1 cellular context compared by ENCODE assay signal in the genomic region with DNA sequence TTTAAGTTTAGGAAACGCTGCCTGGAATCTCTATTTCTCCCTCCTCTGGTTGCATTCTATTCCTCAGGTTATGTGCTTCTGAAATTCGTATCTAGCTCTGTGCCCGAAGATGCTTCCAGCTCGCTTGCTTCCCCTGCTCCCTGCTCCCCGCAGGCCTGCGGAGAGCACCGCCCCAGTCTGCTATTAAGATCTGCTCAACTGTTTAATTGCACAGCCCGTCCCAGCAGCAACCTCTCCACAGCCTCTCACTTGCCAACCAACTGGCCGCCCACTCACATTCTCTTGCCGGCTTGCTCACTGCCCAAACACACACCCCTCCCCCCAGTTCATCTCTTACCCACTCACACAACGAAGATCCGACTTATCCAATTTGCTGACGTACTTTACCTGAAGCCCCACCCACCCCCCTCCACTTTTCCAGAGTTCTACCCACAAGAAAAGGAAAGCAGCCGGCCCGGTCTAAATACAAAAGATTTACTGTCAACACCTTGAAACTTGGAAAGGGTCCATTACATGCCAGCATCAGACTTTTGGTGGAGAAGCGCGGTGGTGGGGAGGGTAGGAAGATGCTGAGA.
TF ChIP-seq lines count a peak whose summit lies in the region.

No MANE protein-coding gene starts in this region.

TF ChIP-seq in HEK293, 187 proteins besides CTCF, POLR2A, EP300 and RAD21 (continued from another document):
- TF ChIP-seq, protein P1, sequence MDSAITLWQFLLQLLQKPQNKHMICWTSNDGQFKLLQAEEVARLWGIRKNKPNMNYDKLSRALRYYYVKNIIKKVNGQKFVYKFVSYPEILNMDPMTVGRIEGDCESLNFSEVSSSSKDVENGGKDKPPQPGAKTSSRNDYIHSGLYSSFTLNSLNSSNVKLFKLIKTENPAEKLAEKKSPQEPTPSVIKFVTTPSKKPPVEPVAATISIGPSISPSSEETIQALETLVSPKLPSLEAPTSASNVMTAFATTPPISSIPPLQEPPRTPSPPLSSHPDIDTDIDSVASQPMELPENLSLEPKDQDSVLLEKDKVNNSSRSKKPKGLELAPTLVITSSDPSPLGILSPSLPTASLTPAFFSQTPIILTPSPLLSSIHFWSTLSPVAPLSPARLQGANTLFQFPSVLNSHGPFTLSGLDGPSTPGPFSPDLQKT (IDR thresholded peaks at IDR 0.05; ENCODE audit: borderline replicate concordance, low read depth, low read length): no peak
- TF ChIP-seq HOXA7 (CRISPR knock-in tag; IDR thresholded peaks at IDR 0.05; ENCODE audit: borderline replicate concordance) (no peak), ZNF510 (tag by site-specific recombination; IDR thresholded peaks at IDR 0.05; ENCODE audit: insufficient replicate concordance) (no peak), ZNF121 (tag by site-specific recombination; IDR thresholded peaks at IDR 0.05) (no peak)
- TF ChIP-seq, protein P2, sequence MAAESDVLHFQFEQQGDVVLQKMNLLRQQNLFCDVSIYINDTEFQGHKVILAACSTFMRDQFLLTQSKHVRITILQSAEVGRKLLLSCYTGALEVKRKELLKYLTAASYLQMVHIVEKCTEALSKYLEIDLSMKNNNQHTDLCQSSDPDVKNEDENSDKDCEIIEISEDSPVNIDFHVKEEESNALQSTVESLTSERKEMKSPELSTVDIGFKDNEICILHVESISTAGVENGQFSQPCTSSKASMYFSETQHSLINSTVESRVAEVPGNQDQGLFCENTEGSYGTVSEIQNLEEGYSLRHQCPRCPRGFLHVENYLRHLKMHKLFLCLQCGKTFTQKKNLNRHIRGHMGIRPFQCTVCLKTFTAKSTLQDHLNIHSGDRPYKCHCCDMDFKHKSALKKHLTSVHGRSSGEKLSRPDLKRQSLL (tag by site-specific recombination; IDR thresholded peaks at IDR 0.05): no peak
- TF ChIP-seq, protein P3, sequence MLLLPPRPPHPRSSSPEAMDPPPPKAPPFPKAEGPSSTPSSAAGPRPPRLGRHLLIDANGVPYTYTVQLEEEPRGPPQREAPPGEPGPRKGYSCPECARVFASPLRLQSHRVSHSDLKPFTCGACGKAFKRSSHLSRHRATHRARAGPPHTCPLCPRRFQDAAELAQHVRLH (tag by site-specific recombination; IDR thresholded peaks at IDR 0.05): no peak
